18 cellular contexts compared by ENCODE assay signal in genomic region chr3:14344351-14344750, GRCh38.
"Had no signal": no experiment of that assay in that cellular context is flagged by ENCODE, and none has a peak within 500 bp of the region (broad histone marks: within the 10 kb centered on the region; RNA-seq: fewer than 3 reads in every experiment).

No MANE protein-coding gene starts in this region.

- H3K4me1 ChIP-seq: prostate gland had no signal

- H3K27me3 ChIP-seq: right atrium auricular region, stomach had no signal

- DNase-seq: activated CD4-positive, alpha-beta T cell treated with anti-CD3 and anti-CD28 coated beads, Interleukin-2, amount 10 ng/mL, durations not matched to agents 24 days and 14 days; activated CD4-positive, CD25-positive, alpha-beta regulatory T cell; activated CD8-positive, alpha-beta T cell treated with anti-CD3 and anti-CD28 coated beads, Interleukin-2, amount 10 ng/mL, durations not matched to agents 7 days and 5 days; activated naive CD4-positive, alpha-beta T cell treated with anti-CD3 and anti-CD28 coated beads, Interleukin-2, amount 10 ng/mL, durations not matched to agents 7 days and 5 days; activated T-cell treated with anti-CD3 and anti-CD28 coated beads, Interleukin-2, amount 50 U/mL, for 24 hours; aorta; head of caudate nucleus; immature natural killer cell; stimulated activated CD4-positive, alpha-beta T cell treated with anti-CD3 and anti-CD28 coated beads, Interleukin-4, amount 100 ng/mL, for 1 hour; stomach; T-cell; T-helper 9 cell had no signal

- H3K4me3 Mint-ChIP-seq: activated CD4-positive, alpha-beta T cell treated with anti-CD3 and anti-CD28 coated beads, Interleukin-2, amount 10 ng/mL, durations not matched to agents 24 days and 14 days; activated CD8-positive, alpha-beta T cell treated with anti-CD3 and anti-CD28 coated beads, Interleukin-2, amount 10 ng/mL, durations not matched to agents 7 days and 5 days; activated naive CD4-positive, alpha-beta T cell treated with anti-CD3 and anti-CD28 coated beads, Interleukin-2, amount 10 ng/mL, durations not matched to agents 7 days and 5 days; activated T-cell treated with anti-CD3 and anti-CD28 coated beads, Interleukin-2, amount 50 U/mL, for 24 hours; central memory CD8-positive, alpha-beta T cell; immature natural killer cell; natural killer cell treated with Interleukin-12 subunit alpha and Interleukin-12 subunit beta and Interleukin-15 and Interleukin-18, amount 100 ng/mL, for 72 hours; T-cell; type B pancreatic cell had no signal

- H3K9me3 Mint-ChIP-seq: activated CD4-positive, alpha-beta T cell treated with anti-CD3 and anti-CD28 coated beads, Interleukin-2, amount 10 ng/mL, durations not matched to agents 24 days and 14 days; activated naive CD4-positive, alpha-beta T cell treated with anti-CD3 and anti-CD28 coated beads, Interleukin-2, amount 10 ng/mL, durations not matched to agents 7 days and 5 days; activated T-cell treated with anti-CD3 and anti-CD28 coated beads, Interleukin-2, amount 50 U/mL, for 24 hours; central memory CD8-positive, alpha-beta T cell; immature natural killer cell; natural killer cell treated with Interleukin-12 subunit alpha and Interleukin-12 subunit beta and Interleukin-15 and Interleukin-18, amount 100 ng/mL, for 72 hours; T-cell; type B pancreatic cell had no signal

- H3K27me3 Mint-ChIP-seq: activated T-cell treated with anti-CD3 and anti-CD28 coated beads, Interleukin-2, amount 50 U/mL, for 24 hours; T-cell had no signal

- H3K36me3 Mint-ChIP-seq: activated naive CD4-positive, alpha-beta T cell treated with anti-CD3 and anti-CD28 coated beads, Interleukin-2, amount 10 ng/mL, durations not matched to agents 7 days and 5 days; immature natural killer cell; natural killer cell treated with Interleukin-12 subunit alpha and Interleukin-12 subunit beta and Interleukin-15 and Interleukin-18, amount 100 ng/mL, for 72 hours; T-cell; type B pancreatic cell had no signal

- H3K27ac ChIP-seq: coronary artery, prostate gland, right atrium auricular region, stomach had no signal

- H3K36me3 ChIP-seq: prostate gland, right atrium auricular region, stomach had no signal

- H3K4me3 ChIP-seq: coronary artery, prostate gland, right atrium auricular region, stomach had no signal

- H3K27ac Mint-ChIP-seq: activated CD4-positive, alpha-beta T cell treated with anti-CD3 and anti-CD28 coated beads, Interleukin-2, amount 10 ng/mL, durations not matched to agents 24 days and 14 days; activated CD8-positive, alpha-beta T cell treated with anti-CD3 and anti-CD28 coated beads, Interleukin-2, amount 10 ng/mL, durations not matched to agents 7 days and 5 days; activated naive CD4-positive, alpha-beta T cell treated with anti-CD3 and anti-CD28 coated beads, Interleukin-2, amount 10 ng/mL, durations not matched to agents 7 days and 5 days; activated T-cell treated with anti-CD3 and anti-CD28 coated beads, Interleukin-2, amount 50 U/mL, for 24 hours; immature natural killer cell; T-cell; type B pancreatic cell had no signal

- ATAC-seq: activated CD8-positive, alpha-beta T cell treated with anti-CD3 and anti-CD28 coated beads, Interleukin-2, amount 10 ng/mL, durations not matched to agents 7 days and 5 days; natural killer cell treated with Interleukin-12 subunit alpha and Interleukin-12 subunit beta and Interleukin-15 and Interleukin-18, amount 100 ng/mL, for 72 hours; T-cell had no signal

- H3K4me1 Mint-ChIP-seq: activated CD4-positive, alpha-beta T cell treated with anti-CD3 and anti-CD28 coated beads, Interleukin-2, amount 10 ng/mL, durations not matched to agents 24 days and 14 days; activated naive CD4-positive, alpha-beta T cell treated with anti-CD3 and anti-CD28 coated beads, Interleukin-2, amount 10 ng/mL, durations not matched to agents 7 days and 5 days; central memory CD8-positive, alpha-beta T cell; immature natural killer cell; T-cell had no signal

- H3K9me3 ChIP-seq: prostate gland, right atrium auricular region, stomach had no signal
